ENCODE assay signal across 11 cellular contexts in genomic region chr7:4958477-4959301, GRCh38. TPM values are rescaled to one million over a fixed set of nuclear protein-coding genes. Genes with fewer than 3 reads are reported as not detected.
DNase-seq lines count a peak whose midpoint lies in the region; ATAC-seq lines count a peak whose summit lies in the region.
"Had no signal": no experiment of that assay in that cellular context is flagged by ENCODE, and none has a peak within 500 bp of the region (broad histone marks: within the 10 kb centered on the region; RNA-seq: fewer than 3 reads in every experiment).

Gene MMD2 (minus strand): TSS chr7:4959187. CDS start chr7:4959017, 170 bp downstream.

- no peak within 1 kb of the TSS for H3K9ac ChIP-seq in stomach smooth muscle (ENCODE audit: low read length in 2 of 2)
- H3K9ac ChIP-seq in Karpas-422 (ENCODE audit: low read length), result no peak within 1 kb of the TSS

- no peaks in the 10 kb centered on the region for H3K9me2 ChIP-seq in Karpas-422 (replicated peaks; ENCODE audit: insufficient read depth, low read length)

- peaks cover 6% of the 10 kb centered on the region for H3K4me1 ChIP-seq in stomach smooth muscle (ENCODE audit: control insufficient read depth, insufficient read depth, low read length)
- no peaks in the 10 kb centered on the region for H3K4me1 ChIP-seq in Karpas-422 (ENCODE audit: low read length)

- H3K27ac ChIP-seq in stomach smooth muscle (ENCODE audit: low read length) (no peak within 1 kb of the TSS), Karpas-422 (ENCODE audit: low read length) (no peak within 1 kb of the TSS)
- H3K27ac ChIP-seq: C4-2B had no signal

- H3K36me3 ChIP-seq in stomach smooth muscle (ENCODE audit: control insufficient read depth in 2 of 2, insufficient read depth in 2 of 2, low read length in 2 of 2) (no peaks in the 10 kb centered on the region), Karpas-422 (ENCODE audit: insufficient read depth, low read length) (no peaks in the 10 kb centered on the region)

- no peaks in the 10 kb centered on the region for H3K9me3 Mint-ChIP-seq in activated T-cell treated with anti-CD3 and anti-CD28 coated beads, Interleukin-2, amount 50 U/mL, for 24 hours
- H3K9me3 Mint-ChIP-seq: activated B cell treated with CpG ODN at 0.5 μM for 24 hours had no signal

- peaks cover 59% of the 10 kb centered on the region for H3K27me3 Mint-ChIP-seq in activated T-cell treated with anti-CD3 and anti-CD28 coated beads, Interleukin-2, amount 50 U/mL, for 24 hours
- H3K27me3 Mint-ChIP-seq in T-helper 17 cell, result peaks cover 58% of the 10 kb centered on the region

- no peak within 1 kb of the TSS for H3K4me2 ChIP-seq in Karpas-422 (ENCODE audit: low read depth, low read length, poor library complexity, severe bottlenecking)

- H3K4me1 Mint-ChIP-seq in activated T-cell treated with anti-CD3 and anti-CD28 coated beads, Interleukin-2, amount 50 U/mL, for 24 hours (ENCODE audit: low read depth), result peaks cover 7% of the 10 kb centered on the region
- peaks cover 6% of the 10 kb centered on the region for H3K4me1 Mint-ChIP-seq in T-helper 17 cell

- no peak for DNase-seq in activated T-cell treated with anti-CD3 and anti-CD28 coated beads, Interleukin-2, amount 50 U/mL, for 24 hours
- no peak for DNase-seq in activated T-cell treated with anti-CD3 and anti-CD28 coated beads, Interleukin-2, amount 50 U/mL, for 1 hour
- no peak for DNase-seq in T-helper 17 cell
- peak; percentile 50 for DNase-seq in iPS-NIHi7 (ENCODE audit: extremely low spot score)
- DNase-seq in NCI-H510A (lab: John Stamatoyannopoulos, UW), result no peak
- DNase-seq in Karpas-422, result no peak
- DNase-seq: activated B cell treated with CpG ODN at 0.5 μM for 24 hours; NK-92 treated with Interleukin-12 subunit alpha and Interleukin-12 subunit beta, amount 100 ng/mL, for 24 hours had no signal

- H3K79me2 ChIP-seq in Karpas-422 (ENCODE audit: low read length), result no peaks in the 10 kb centered on the region

- H3K4me3 ChIP-seq in stomach smooth muscle (ENCODE audit: low read length in 2 of 2) (peak within 1 kb of the TSS; percentile 25 to 59), Karpas-422 (ENCODE audit: low read length) (no peak within 1 kb of the TSS)

- H3K9me3 ChIP-seq in T-helper 17 cell (ENCODE audit: control insufficient read depth, low read length, poor library complexity, severe bottlenecking) (no peaks in the 10 kb centered on the region), stomach smooth muscle (ENCODE audit: control insufficient read depth in 2 of 2, low read length in 2 of 2) (no peaks in the 10 kb centered on the region), Karpas-422 (ENCODE audit: low read length) (no peaks in the 10 kb centered on the region)

- H3K27ac Mint-ChIP-seq in activated T-cell treated with anti-CD3 and anti-CD28 coated beads, Interleukin-2, amount 50 U/mL, for 24 hours, result no peak within 1 kb of the TSS
- H3K27ac Mint-ChIP-seq in T-helper 17 cell, result no peak within 1 kb of the TSS
- H3K27ac Mint-ChIP-seq: activated B cell treated with CpG ODN at 0.5 μM for 24 hours had no signal

- no peak within 1 kb of the TSS for H2AFZ ChIP-seq in Karpas-422 (ENCODE audit: low read length)

- peaks cover 33 to 35% of the 10 kb centered on the region in 2 donors for H3K27me3 ChIP-seq in stomach smooth muscle (ENCODE audit: control insufficient read depth in 1 of 2, insufficient read depth in 2 of 2, low read length in 2 of 2)
- H3K27me3 ChIP-seq in Karpas-422 (ENCODE audit: low read length), result no peaks in the 10 kb centered on the region

- no peaks in the 10 kb centered on the region for H4K20me1 ChIP-seq in Karpas-422 (ENCODE audit: insufficient read depth, low read depth, low read length)

- H3K4me3 Mint-ChIP-seq in activated T-cell treated with anti-CD3 and anti-CD28 coated beads, Interleukin-2, amount 50 U/mL, for 24 hours, result peak within 1 kb of the TSS; percentile 51
- H3K4me3 Mint-ChIP-seq in T-helper 17 cell, result peak within 1 kb of the TSS; percentile 86
- H3K4me3 Mint-ChIP-seq: activated B cell treated with CpG ODN at 0.5 μM for 24 hours had no signal

- no peaks in the 10 kb centered on the region for H3K36me3 Mint-ChIP-seq in activated T-cell treated with anti-CD3 and anti-CD28 coated beads, Interleukin-2, amount 50 U/mL, for 24 hours (ENCODE audit: low read depth)
- H3K36me3 Mint-ChIP-seq in T-helper 17 cell (ENCODE audit: low read depth), result peaks cover 4% of the 10 kb centered on the region

- no peak for ATAC-seq in T-helper 17 cell
- no peak for ATAC-seq in GM19463 (IDR thresholded peaks at IDR 0.05; ENCODE audit: unreplicated experiment)

RNA-seq across cellular contexts. Expression of gene MMD2, which starts in this region (rescaled TPM):
- not detected for total RNA-seq in T-helper 17 cell
- not detected in 2 replicates for total RNA-seq in Karpas-422 (2014; rRNA removed; shearing (Covaris generic); ENCODE audit: low replicate concordance)
- total RNA-seq: activated B cell treated with CpG ODN at 0.5 μM for 24 hours had no signal
